ENCODE assay signal across 10 cellular contexts in the genomic region with DNA sequence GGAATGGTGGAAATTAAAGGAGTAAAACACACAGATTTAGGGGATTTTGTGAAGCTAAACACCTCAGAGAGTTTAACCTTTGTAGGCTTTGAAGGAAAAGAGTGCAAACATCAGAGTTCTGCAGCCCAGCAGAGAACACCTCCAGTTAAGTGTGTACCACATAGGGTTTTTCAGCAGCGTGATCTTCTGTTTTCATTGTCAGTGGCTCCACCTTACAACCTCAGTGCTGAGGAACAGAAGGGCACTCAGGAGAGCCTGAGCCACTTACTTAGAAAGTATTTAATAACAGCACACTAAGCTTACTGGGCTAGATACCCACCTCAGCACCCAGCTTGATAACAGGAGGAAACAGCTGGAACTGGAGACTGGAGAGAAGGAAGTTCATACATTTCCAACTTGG. TPM values are rescaled to one million over a fixed set of nuclear protein-coding genes. Genes with fewer than 3 reads are reported as not detected.
DNase-seq lines count a peak whose midpoint lies in the region; ATAC-seq and TF ChIP-seq lines count a peak whose summit lies in the region.
"Had no signal": no experiment of that assay in that cellular context is flagged by ENCODE, and none has a peak within 500 bp of the region (broad histone marks: within the 10 kb centered on the region; RNA-seq: fewer than 3 reads in every experiment).

No MANE protein-coding gene starts in this region.

- in situ Hi-C loops in KBM-7 (cut with MboI; ENCODE audit: low pct_unique_long_range_greater_than_20kb, low sequenced_read_pairs) = no loop called here

- peaks cover 17% of the 10 kb centered on the region for H3K4me1 Mint-ChIP-seq in Calu3 (ENCODE audit: low read depth, unreplicated experiment)
- H3K4me1 Mint-ChIP-seq in activated naive CD8-positive, alpha-beta T cell treated with anti-CD3 and anti-CD28 coated beads, Interleukin-2, amount 50 U/mL, for 24 hours = peaks cover 46% of the 10 kb centered on the region
- H3K4me1 Mint-ChIP-seq in natural killer cell treated with Interleukin-12 subunit alpha and Interleukin-12 subunit beta and Interleukin-15 and Interleukin-18, amount 100 ng/mL, for 72 hours (ENCODE audit: low read depth in 2 of 2) = peaks cover 46 to 52% of the 10 kb centered on the region in 2 donors

- H3K27ac Mint-ChIP-seq in Calu3 (ENCODE audit: unreplicated experiment) = peak overlapping the region; percentile 92
- H3K27ac Mint-ChIP-seq in activated naive CD8-positive, alpha-beta T cell treated with anti-CD3 and anti-CD28 coated beads, Interleukin-2, amount 50 U/mL, for 24 hours = peak overlapping the region; percentile 98
- H3K27ac Mint-ChIP-seq in natural killer cell treated with Interleukin-12 subunit alpha and Interleukin-12 subunit beta and Interleukin-15 and Interleukin-18, amount 100 ng/mL, for 72 hours = peak overlapping the region; percentile 97 to 99

- no peak for DNase-seq in Calu3
- DNase-seq in KBM-7 = peak; percentile 24
- no peak for DNase-seq in activated naive CD8-positive, alpha-beta T cell treated with anti-CD3 and anti-CD28 coated beads, Interleukin-2, amount 50 U/mL, for 24 hours
- DNase-seq in natural killer cell treated with Interleukin-12 subunit alpha and Interleukin-12 subunit beta and Interleukin-15 and Interleukin-18, amount 100 ng/mL, for 72 hours (ENCODE audit: low spot score) = no peak
- DNase-seq in HuH-7.5 (ENCODE audit: low spot score) = no peak
- DNase-seq: right cardiac atrium, SHP77 had no signal

- no peak for TF ChIP-seq CTCF in Calu3 (IDR thresholded peaks at IDR 0.05; ENCODE audit: unreplicated experiment)

- peaks cover 32% of the 10 kb centered on the region for H3K36me3 Mint-ChIP-seq in Calu3 (ENCODE audit: insufficient read depth, unreplicated experiment)
- peaks cover 11% of the 10 kb centered on the region for H3K36me3 Mint-ChIP-seq in activated naive CD8-positive, alpha-beta T cell treated with anti-CD3 and anti-CD28 coated beads, Interleukin-2, amount 50 U/mL, for 24 hours (ENCODE audit: low read depth)
- H3K36me3 Mint-ChIP-seq in natural killer cell treated with Interleukin-12 subunit alpha and Interleukin-12 subunit beta and Interleukin-15 and Interleukin-18, amount 100 ng/mL, for 72 hours = no peaks in the 10 kb centered on the region

- no peaks in the 10 kb centered on the region for H3K27me3 Mint-ChIP-seq in Calu3 (ENCODE audit: unreplicated experiment)
- no peaks in the 10 kb centered on the region for H3K27me3 Mint-ChIP-seq in activated naive CD8-positive, alpha-beta T cell treated with anti-CD3 and anti-CD28 coated beads, Interleukin-2, amount 50 U/mL, for 24 hours
- no peaks in the 10 kb centered on the region for H3K27me3 Mint-ChIP-seq in natural killer cell treated with Interleukin-12 subunit alpha and Interleukin-12 subunit beta and Interleukin-15 and Interleukin-18, amount 100 ng/mL, for 72 hours

- intact Hi-C loops in Calu3 (cut with micrococcal nuclease; ENCODE audit: unreplicated experiment) = loop anchor here (10.0 kb wide), 1 partner anchor 107 kb away; no protein-coding TSS in a partner anchor

- no peak for ATAC-seq in activated naive CD8-positive, alpha-beta T cell treated with anti-CD3 and anti-CD28 coated beads, Interleukin-2, amount 50 U/mL, for 24 hours
- ATAC-seq in natural killer cell treated with Interleukin-12 subunit alpha and Interleukin-12 subunit beta and Interleukin-15 and Interleukin-18, amount 100 ng/mL, for 72 hours = no peak
- no peak for ATAC-seq in GM21515 (IDR thresholded peaks at IDR 0.05; ENCODE audit: unreplicated experiment)
- no peak for ATAC-seq in GM18907 (IDR thresholded peaks at IDR 0.05; ENCODE audit: unreplicated experiment)
- no peak for ATAC-seq in GM21786 (IDR thresholded peaks at IDR 0.05; ENCODE audit: unreplicated experiment)
- ATAC-seq: right cardiac atrium had no signal

- CTCF ChIA-PET in Calu3 (lab: Charles Lee) = no interaction called here

- no TSS peak for BruUV-seq in Calu3 (replicated peaks; lab: Mats Ljungman, UMichigan)

- H3K9me3 Mint-ChIP-seq in Calu3 (ENCODE audit: low read depth, unreplicated experiment) = no peaks in the 10 kb centered on the region
- no peaks in the 10 kb centered on the region for H3K9me3 Mint-ChIP-seq in activated naive CD8-positive, alpha-beta T cell treated with anti-CD3 and anti-CD28 coated beads, Interleukin-2, amount 50 U/mL, for 24 hours
- no peaks in the 10 kb centered on the region for H3K9me3 Mint-ChIP-seq in natural killer cell treated with Interleukin-12 subunit alpha and Interleukin-12 subunit beta and Interleukin-15 and Interleukin-18, amount 100 ng/mL, for 72 hours

- peak overlapping the region; percentile 96 for H3K4me3 Mint-ChIP-seq in Calu3 (ENCODE audit: low read depth, unreplicated experiment)
- H3K4me3 Mint-ChIP-seq in activated naive CD8-positive, alpha-beta T cell treated with anti-CD3 and anti-CD28 coated beads, Interleukin-2, amount 50 U/mL, for 24 hours = peak overlapping the region; percentile 92
- H3K4me3 Mint-ChIP-seq in natural killer cell treated with Interleukin-12 subunit alpha and Interleukin-12 subunit beta and Interleukin-15 and Interleukin-18, amount 100 ng/mL, for 72 hours = peak overlapping the region; percentile 99

RNA-seq across cellular contexts. Expression of gene FBXW7, which starts 2.0 kb away (rescaled TPM):
- total RNA-seq in Calu3 (2022) = 38.7 and 45.1 TPM in 2 replicates
- 10 to 100 TPM; 70.9 to 74.1 TPM for total RNA-seq in natural killer cell treated with Interleukin-12 subunit alpha and Interleukin-12 subunit beta and Interleukin-15 and Interleukin-18, amount 100 ng/mL, for 72 hours
